1 cellular context compared by ENCODE assay signal in the genomic region with DNA sequence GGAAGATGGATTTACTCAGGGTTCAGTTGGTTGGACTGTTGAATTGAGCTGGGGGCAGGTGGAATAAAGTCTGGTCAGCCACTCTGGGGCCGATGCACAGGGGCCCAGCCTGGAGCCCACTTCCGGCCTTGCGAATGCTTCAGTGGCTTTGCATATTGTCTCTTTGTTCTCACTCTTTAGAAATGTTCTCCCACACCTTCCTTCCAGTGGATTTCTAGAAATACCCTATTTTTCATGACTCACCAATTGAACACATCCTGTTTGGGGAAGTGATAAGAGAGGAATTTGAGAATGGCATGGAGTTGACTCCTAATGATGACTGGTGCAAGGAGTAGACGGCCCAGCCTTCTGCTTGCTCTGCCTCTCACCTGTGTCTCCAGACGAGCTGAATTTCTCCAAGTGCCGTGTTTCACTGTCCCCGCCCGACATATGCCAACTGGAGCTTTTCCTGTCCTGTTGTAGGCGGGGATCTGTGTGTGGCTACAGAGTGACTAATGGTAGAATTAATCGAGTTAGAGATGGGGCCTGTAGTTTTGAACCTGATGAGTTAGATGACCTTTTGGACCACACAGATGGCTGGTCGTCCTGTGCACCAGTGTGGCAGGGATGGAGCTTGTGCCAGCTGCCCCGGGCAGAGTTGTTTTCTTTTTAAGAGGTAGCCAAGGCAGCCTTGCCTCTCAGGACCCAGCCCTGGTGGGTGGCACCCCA.
TF ChIP-seq lines count a peak whose summit lies in the region.

No MANE protein-coding gene starts in this region.

TF ChIP-seq in HCT116, 20 proteins besides CTCF, POLR2A, EP300 and RAD21 (continued from another document):
- peak; percentile 95 for TF ChIP-seq FOSL1 (IDR thresholded peaks at IDR 0.05; ENCODE audit: low read depth)
- peak; percentile 75 for TF ChIP-seq MAX (IDR thresholded peaks at IDR 0.05)
- TF ChIP-seq, protein P1, sequence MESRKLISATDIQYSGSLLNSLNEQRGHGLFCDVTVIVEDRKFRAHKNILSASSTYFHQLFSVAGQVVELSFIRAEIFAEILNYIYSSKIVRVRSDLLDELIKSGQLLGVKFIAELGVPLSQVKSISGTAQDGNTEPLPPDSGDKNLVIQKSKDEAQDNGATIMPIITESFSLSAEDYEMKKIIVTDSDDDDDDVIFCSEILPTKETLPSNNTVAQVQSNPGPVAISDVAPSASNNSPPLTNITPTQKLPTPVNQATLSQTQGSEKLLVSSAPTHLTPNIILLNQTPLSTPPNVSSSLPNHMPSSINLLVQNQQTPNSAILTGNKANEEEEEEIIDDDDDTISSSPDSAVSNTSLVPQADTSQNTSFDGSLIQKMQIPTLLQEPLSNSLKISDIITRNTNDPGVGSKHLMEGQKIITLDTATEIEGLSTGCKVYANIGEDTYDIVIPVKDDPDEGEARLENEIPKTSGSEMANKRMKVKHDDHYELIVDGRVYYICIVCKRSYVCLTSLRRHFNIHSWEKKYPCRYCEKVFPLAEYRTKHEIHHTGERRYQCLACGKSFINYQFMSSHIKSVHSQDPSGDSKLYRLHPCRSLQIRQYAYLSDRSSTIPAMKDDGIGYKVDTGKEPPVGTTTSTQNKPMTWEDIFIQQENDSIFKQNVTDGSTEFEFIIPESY (IDR thresholded peaks at IDR 0.05; ENCODE audit: extremely low read depth, insufficient replicate concordance, low read length), result peak; percentile 59
- peak; percentile 94; the same call in 1 of the 2 replicates for TF ChIP-seq CBX3 (IDR thresholded peaks at IDR 0.05; ENCODE audit: low read depth)
